Comparison of ENCODE assay signal across 17 cellular contexts in the genomic region with DNA sequence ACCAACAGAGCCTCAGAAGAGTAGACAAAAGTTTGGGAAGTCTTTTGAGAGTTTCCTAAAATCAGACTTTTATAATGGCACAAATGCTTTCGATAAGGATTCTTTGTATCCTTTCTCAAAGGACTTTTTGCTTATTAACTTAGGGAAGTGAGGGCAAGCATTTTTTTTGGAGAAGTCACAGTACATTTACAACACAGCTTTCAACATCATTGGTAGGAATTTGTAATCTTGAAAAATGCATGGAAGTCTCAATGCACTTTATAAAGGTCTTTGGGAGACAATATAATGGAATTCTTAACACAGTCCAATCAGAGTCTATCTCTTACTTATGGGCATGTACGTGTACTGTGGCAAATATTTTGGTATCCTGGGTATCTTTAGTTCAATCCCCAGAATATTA.
"Had no signal": no experiment of that assay in that cellular context is flagged by ENCODE, and none has a peak within 500 bp of the region (broad histone marks: within the 10 kb centered on the region; RNA-seq: fewer than 3 reads in every experiment).

No MANE protein-coding gene starts in this region.

- ATAC-seq: activated naive CD4-positive, alpha-beta T cell treated with anti-CD3 and anti-CD28 coated beads, Interleukin-2, amount 50 U/mL, for 72 hours; esophagus mucosa; heart right ventricle had no signal

- DNase-seq: activated CD4-positive, alpha-beta T cell treated with anti-CD3 and anti-CD28 coated beads, Interleukin-2, amount 50 U/mL, for 48 hours; activated gamma-delta T cell treated with Interleukin-2 at 50 U/mL for 16 hours; amniotic stem cell; effector CD4-positive, alpha-beta T cell; foreskin melanocyte; heart right ventricle; kidney glomerular epithelial cell; left ventricle myocardium inferior; mammary epithelial cell; midbrain; stimulated activated CD4-positive, alpha-beta T cell treated with anti-CD3 and anti-CD28 coated beads, Interleukin-12 subunit alpha, Interleukin-12 subunit beta, amount 100 ng/mL, for 4 hours; stimulated activated CD4-positive, alpha-beta T cell treated with anti-CD3 and anti-CD28 coated beads, Interleukin-2, amount 100 ng/mL, for 24 hours; stimulated activated naive CD4-positive, alpha-beta T cell treated with Interleukin-2 at 50 U/mL for 16 hours; T-helper 2 cell; uterus had no signal
